ENCODE assay signal across 8 cellular contexts in genomic region chr6:53066059-53066406, GRCh38. TPM values are rescaled to one million over a fixed set of nuclear protein-coding genes. Genes with fewer than 3 reads are reported as not detected.
DNase-seq lines count a peak whose midpoint lies in the region; ATAC-seq lines count a peak whose summit lies in the region.

No MANE protein-coding gene starts in this region.

- peak overlapping the region; percentile 86 to 100 (median 99) for H3K4me3 Mint-ChIP-seq in naive thymus-derived CD4-positive, alpha-beta T cell

- peaks cover 0 to 6% (median 4%) of the 10 kb centered on the region in 5 donors for H3K36me3 Mint-ChIP-seq in naive thymus-derived CD4-positive, alpha-beta T cell

- CTCF ChIA-PET in naive thymus-derived CD4-positive, alpha-beta T cell (lab: Charles Lee) = interaction anchor here (1.5 kb wide), 2 partner anchors 9 to 71 kb away, joined by 5 read pairs; partner anchors contain the start of gene GSTA4

- intact Hi-C loops in naive thymus-derived CD4-positive, alpha-beta T cell (cut with micrococcal nuclease) = loop anchor here in 1 of 2 donors (5.0 kb wide), 1 partner anchor 659 kb away; no protein-coding TSS in a partner anchor

- peak overlapping the region; percentile 57 to 98 (median 90) for H3K27ac Mint-ChIP-seq in naive thymus-derived CD4-positive, alpha-beta T cell

- peak overlapping the region; percentile 95 for H3K4me3 ChIP-seq in naive thymus-derived CD4-positive, alpha-beta T cell (ENCODE audit: low read length)

- H3K27ac ChIP-seq in naive thymus-derived CD4-positive, alpha-beta T cell (ENCODE audit: low read depth, low read length) = peak overlapping the region; percentile 78
- H3K27ac ChIP-seq in temporal lobe (ENCODE audit: low read depth, low read length) = peak overlapping the region; percentile 97

- H3K4me1 Mint-ChIP-seq in naive thymus-derived CD4-positive, alpha-beta T cell = peaks cover 29 to 63% (median 51%) of the 10 kb centered on the region in 7 donors

- peak; percentile 59 for DNase-seq in DMS53 (lab: John Stamatoyannopoulos, UW)
- no peak for DNase-seq in DMS53 treated with DMSO at 0.1 percent for 48 hours (lab: John Stamatoyannopoulos, UW; ENCODE audit: unreplicated experiment)
- DNase-seq in NCI-H510A (lab: John Stamatoyannopoulos, UW) = peak; percentile 39
- DNase-seq in activated effector memory CD4-positive, alpha-beta T cell treated with Interleukin-2 at 50 U/mL for 16 hours = peak; percentile 9
- peak; percentile 17 for DNase-seq in fibroblast of peridontal ligament (ENCODE audit: extremely low read depth)
- peak in 8 of 9 donors; percentile 11 to 48 (median 24) for DNase-seq in naive thymus-derived CD4-positive, alpha-beta T cell

- POLR2A ChIA-PET in naive thymus-derived CD4-positive, alpha-beta T cell (lab: Charles Lee) = interaction anchor here (0.6 to 1.6 kb wide), 6 partner anchors 14 to 781 kb away, joined by 3 to 9 read pairs (median 3); partner anchors contain the start of genes GSTA4 and MCM3

- H3K9me3 ChIP-seq in naive thymus-derived CD4-positive, alpha-beta T cell (ENCODE audit: control insufficient read depth in 2 of 3, low read length in 3 of 3) = no peaks in the 10 kb centered on the region

- H3K27me3 Mint-ChIP-seq in naive thymus-derived CD4-positive, alpha-beta T cell = no peaks in the 10 kb centered on the region

- H3K9me3 Mint-ChIP-seq in naive thymus-derived CD4-positive, alpha-beta T cell = no peaks in the 10 kb centered on the region

- H3K4me1 ChIP-seq in naive thymus-derived CD4-positive, alpha-beta T cell (ENCODE audit: control insufficient read depth in 2 of 2, insufficient read depth in 2 of 2, low read length in 2 of 2) = peaks cover 13 to 21% of the 10 kb centered on the region in 2 donors

- ATAC-seq in naive thymus-derived CD4-positive, alpha-beta T cell = no peak
- no peak for ATAC-seq in GM18873 (IDR thresholded peaks at IDR 0.05; ENCODE audit: low FRiP score, unreplicated experiment)

- no peaks in the 10 kb centered on the region for H3K27me3 ChIP-seq in naive thymus-derived CD4-positive, alpha-beta T cell (ENCODE audit: control insufficient read depth in 2 of 2, insufficient read depth in 2 of 2, low read length in 2 of 2)

- H3K36me3 ChIP-seq in naive thymus-derived CD4-positive, alpha-beta T cell (ENCODE audit: control insufficient read depth in 2 of 3, insufficient read depth in 3 of 3, low read length in 3 of 3) = peaks cover 0 to 14% (median 0%) of the 10 kb centered on the region in 3 experiments

RNA-seq across cellular contexts. Expression of gene FBXO9, which starts 0.8 kb away (rescaled TPM):
- 100 to 1,000 TPM in 2 of 5 experiments, 10 to 100 TPM in 3; 62.9 to 133 (median 75.6) TPM for total RNA-seq in naive thymus-derived CD4-positive, alpha-beta T cell
- polyA plus RNA-seq in naive thymus-derived CD4-positive, alpha-beta T cell = 10 to 100 TPM; 52.3 to 60.6 TPM
- total RNA-seq in temporal lobe = 32.7 TPM

RNA-seq across cellular contexts. Expression of gene CILK1, which starts 4.4 kb away (rescaled TPM):
- total RNA-seq in naive thymus-derived CD4-positive, alpha-beta T cell = 10 to 100 TPM in 2 of 5 experiments, 1 to 10 TPM in 3; 9.0 to 14.8 (median 9.5) TPM
- 1 to 10 TPM; 3.9 to 4.1 TPM for polyA plus RNA-seq in naive thymus-derived CD4-positive, alpha-beta T cell
- total RNA-seq in temporal lobe = 30.0 TPM
